Comparison of ENCODE assay signal across 19 cellular contexts in the genomic region with DNA sequence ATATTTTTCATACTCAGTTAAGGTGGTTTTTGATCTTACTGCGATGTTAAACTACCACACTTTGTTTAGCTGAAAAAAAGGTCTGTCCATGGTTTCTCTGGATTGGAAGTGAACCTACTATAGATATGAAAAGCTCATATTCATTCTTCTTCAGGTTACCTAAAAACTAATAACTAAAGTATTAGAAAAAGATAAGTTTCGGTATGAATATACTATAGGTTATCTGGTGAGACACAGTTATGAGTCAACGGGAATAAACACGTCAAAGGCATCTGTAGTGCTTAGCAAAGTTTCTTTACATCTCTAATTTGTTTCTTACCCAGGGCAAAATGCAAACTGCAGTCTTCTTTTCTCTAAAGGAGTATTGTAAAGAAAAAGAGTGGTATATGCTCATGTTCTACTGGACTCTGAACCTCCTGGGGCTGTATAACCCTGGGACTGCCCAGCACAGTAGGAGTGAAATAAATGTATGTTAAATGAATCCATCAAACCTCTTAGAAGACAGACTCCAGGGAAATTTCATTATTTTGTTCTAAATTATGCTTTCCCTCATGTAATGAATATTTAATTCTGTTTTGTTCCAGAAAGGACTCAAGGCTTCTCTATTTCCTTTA.
DNase-seq lines count a peak whose midpoint lies in the region; ATAC-seq and TF ChIP-seq lines count a peak whose summit lies in the region.
"Had no signal": no experiment of that assay in that cellular context is flagged by ENCODE, and none has a peak within 500 bp of the region (broad histone marks: within the 10 kb centered on the region; RNA-seq: fewer than 3 reads in every experiment).

No MANE protein-coding gene starts in this region.

- H3K9me3 ChIP-seq in psoas muscle (peaks cover 17% of the 10 kb centered on the region), endodermal cell (ENCODE audit: control insufficient read depth, low read length) (peaks cover 14% of the 10 kb centered on the region)
- H3K9me3 ChIP-seq: SJCRH30 had no signal

- H3K36me3 Mint-ChIP-seq in endodermal cell (ENCODE audit: low read depth), result no peaks in the 10 kb centered on the region

- ATAC-seq in activated CD4-positive, CD25-positive, alpha-beta regulatory T cell treated with anti-CD3 and anti-CD28 coated beads, Interleukin-2, amount 50 U/mL, for 24 hours, result peak; percentile 67 to 87
- ATAC-seq in GM19035 (IDR thresholded peaks at IDR 0.05; ENCODE audit: unreplicated experiment) (peak; percentile 86), HG03442 (IDR thresholded peaks at IDR 0.05; ENCODE audit: unreplicated experiment) (peak; percentile 94), psoas muscle (no peak)
- ATAC-seq: K562, Panc1 had no signal

- H3K36me3 ChIP-seq in psoas muscle (ENCODE audit: insufficient read depth in 1 of 2, low read depth in 1 of 2), result no peaks in the 10 kb centered on the region
- H3K36me3 ChIP-seq in endodermal cell (ENCODE audit: control insufficient read depth, insufficient read depth, low read length), result no peaks in the 10 kb centered on the region
- H3K36me3 ChIP-seq: SJCRH30 had no signal

- no peak for TF ChIP-seq CTCF in psoas muscle (IDR thresholded peaks at IDR 0.05)
- no peak for TF ChIP-seq CTCF in endodermal cell (conservative IDR thresholded peaks at IDR 0.05)

- H3K9me3 Mint-ChIP-seq in endodermal cell, result peaks cover 12% of the 10 kb centered on the region

- H3K27ac ChIP-seq in psoas muscle, result peak overlapping the region; percentile 34
- no peak overlapping the region for H3K27ac ChIP-seq in endodermal cell (ENCODE audit: low read depth, low read length)
- H3K27ac ChIP-seq: 22Rv1, SJCRH30 had no signal

- no peaks in the 10 kb centered on the region for H3K27me3 ChIP-seq in psoas muscle (ENCODE audit: insufficient read depth in 3 of 3, low read length in 2 of 3)
- no peaks in the 10 kb centered on the region for H3K27me3 ChIP-seq in endodermal cell (ENCODE audit: control insufficient read depth, insufficient read depth, low read length, poor library complexity, severe bottlenecking)
- H3K27me3 ChIP-seq: SJCRH30 had no signal

- H3K27me3 Mint-ChIP-seq in endodermal cell (ENCODE audit: insufficient read depth), result peaks cover 4% of the 10 kb centered on the region

- DNase-seq in activated CD4-positive, CD25-positive, alpha-beta regulatory T cell (lab: John Stamatoyannopoulos, UW), result no peak
- DNase-seq in psoas muscle, result no peak
- DNase-seq in NCI-H510A (lab: John Stamatoyannopoulos, UW), result no peak
- no peak for DNase-seq in endodermal cell
- no peak for DNase-seq in ecto neural progenitor cell (ENCODE audit: low spot score)
- DNase-seq: DMS79 treated with DMSO at 0.1 percent for 48 hours, H9, NCI-H1092 treated with DMSO at 0.1 percent for 48 hours, NCI-H2081, NCI-H2171 treated with DMSO at 0.1 percent for 48 hours, NCI-H446, SJCRH30 had no signal

- no peaks in the 10 kb centered on the region for H3K4me1 Mint-ChIP-seq in endodermal cell
- H3K4me1 Mint-ChIP-seq: B cell had no signal

- WGBS in psoas muscle, 3 donors, result 69 to 73% (median 71%) methylated on average over 4 of the region's 4 CpGs
- WGBS in endodermal cell (ENCODE audit: insufficient coverage in 1 of 2, insufficient read length in 1 of 2), 2 experiments, result 98 to 100% methylated on average over 2 to 4 of the region's 4 CpGs

- H3K27ac Mint-ChIP-seq in endodermal cell, result no peak overlapping the region
- H3K27ac Mint-ChIP-seq: B cell had no signal

- no peak overlapping the region for H3K4me3 ChIP-seq in psoas muscle
- H3K4me3 ChIP-seq in endodermal cell (ENCODE audit: low read length), result no peak overlapping the region
- H3K4me3 ChIP-seq: K562, SJCRH30 had no signal

- intact Hi-C loops in psoas muscle (cut with DNase I), result loop anchor here in 1 of 2 donors (5.0 to 10.0 kb wide), 2 partner anchors 334 to 477 kb away; no protein-coding TSS in a partner anchor

- H3K9ac ChIP-seq in endodermal cell (ENCODE audit: extremely low read depth, low read length, poor library complexity, severe bottlenecking), result no peak overlapping the region

- peaks cover 17% of the 10 kb centered on the region for H3K4me1 ChIP-seq in psoas muscle
- no peaks in the 10 kb centered on the region for H3K4me1 ChIP-seq in endodermal cell (ENCODE audit: control insufficient read depth, insufficient read depth, low read length)
- H3K4me1 ChIP-seq: SJCRH30 had no signal

- no peak overlapping the region for H3K4me3 Mint-ChIP-seq in endodermal cell
- H3K4me3 Mint-ChIP-seq: B cell, H9 had no signal

Comparison
In these comparisons a context has a peak if more than half of its experiments do, and no peak if none do; other contexts are left out.
1. ATAC-seq: peak in activated CD4-positive, CD25-positive, alpha-beta regulatory T cell treated with anti-CD3 and anti-CD28 coated beads, Interleukin-2, amount 50 U/mL, for 24 hours (2 of 2), GM19035 (single experiment) and HG03442 (single experiment); none in psoas muscle (0 of 4).